ENCODE assay signal across 1 cellular context in genomic region chr19:18150776-18151624, GRCh38.
TF ChIP-seq lines count a peak whose summit lies in the region.

No MANE protein-coding gene starts in this region.

TF ChIP-seq in GM12878, 131 proteins besides CTCF, POLR2A, EP300 and RAD21:
- no peak for TF ChIP-seq CREB1 (IDR thresholded peaks at IDR 0.05; ENCODE audit: low read depth)
- no peak for TF ChIP-seq CBX3 (IDR thresholded peaks at IDR 0.05; ENCODE audit: borderline replicate concordance, low read depth)
- TF ChIP-seq ZNF687 (IDR thresholded peaks at IDR 0.05) = no peak
- no peak for TF ChIP-seq STAT1 (conservative IDR thresholded peaks at IDR 0.05)
- TF ChIP-seq ATF3 (IDR thresholded peaks at IDR 0.05; ENCODE audit: borderline replicate concordance, extremely low read depth, low read depth, low read length) = no peak
- TF ChIP-seq RAD51 (IDR thresholded peaks at IDR 0.05) = no peak
- no peak for TF ChIP-seq HDGF (IDR thresholded peaks at IDR 0.05)
- TF ChIP-seq NFIC (IDR thresholded peaks at IDR 0.05; ENCODE audit: low read depth, low read length) = no peak
- no peak for TF ChIP-seq JUNB (IDR thresholded peaks at IDR 0.05)
- TF ChIP-seq NR2C1 (IDR thresholded peaks at IDR 0.05) = no peak
- no peak for TF ChIP-seq ETV6 (conservative IDR thresholded peaks at IDR 0.05 in 1 of 2, IDR thresholded peaks at IDR 0.05 in 1 of 2; ENCODE audit: borderline replicate concordance in 1 of 2, low read depth in 1 of 2)
- no peak for TF ChIP-seq RBBP5 (conservative IDR thresholded peaks at IDR 0.05)
- TF ChIP-seq CEBPB (IDR thresholded peaks at IDR 0.05; ENCODE audit: borderline replicate concordance in 1 of 2, low read depth in 2 of 2, low read length in 2 of 2) = no peak
- no peak for TF ChIP-seq ZNF274 (IDR thresholded peaks at IDR 0.05; ENCODE audit: insufficient read depth, insufficient read length)
- TF ChIP-seq SMAD1 (IDR thresholded peaks at IDR 0.05; ENCODE audit: low read depth, partially characterized antibody) = no peak
- TF ChIP-seq MTA3 (IDR thresholded peaks at IDR 0.05; ENCODE audit: borderline replicate concordance, low read length) = no peak
- no peak for TF ChIP-seq RELB (IDR thresholded peaks at IDR 0.05; ENCODE audit: low read depth)
- TF ChIP-seq MXI1 (IDR thresholded peaks at IDR 0.05; ENCODE audit: low read depth, low read length) = no peak
- no peak for TF ChIP-seq ZNF592 (IDR thresholded peaks at IDR 0.05)
- no peak for TF ChIP-seq MAX (IDR thresholded peaks at IDR 0.05; ENCODE audit: low read depth, low read length)
